ENCODE assay signal across 8 cellular contexts in the genomic region with DNA sequence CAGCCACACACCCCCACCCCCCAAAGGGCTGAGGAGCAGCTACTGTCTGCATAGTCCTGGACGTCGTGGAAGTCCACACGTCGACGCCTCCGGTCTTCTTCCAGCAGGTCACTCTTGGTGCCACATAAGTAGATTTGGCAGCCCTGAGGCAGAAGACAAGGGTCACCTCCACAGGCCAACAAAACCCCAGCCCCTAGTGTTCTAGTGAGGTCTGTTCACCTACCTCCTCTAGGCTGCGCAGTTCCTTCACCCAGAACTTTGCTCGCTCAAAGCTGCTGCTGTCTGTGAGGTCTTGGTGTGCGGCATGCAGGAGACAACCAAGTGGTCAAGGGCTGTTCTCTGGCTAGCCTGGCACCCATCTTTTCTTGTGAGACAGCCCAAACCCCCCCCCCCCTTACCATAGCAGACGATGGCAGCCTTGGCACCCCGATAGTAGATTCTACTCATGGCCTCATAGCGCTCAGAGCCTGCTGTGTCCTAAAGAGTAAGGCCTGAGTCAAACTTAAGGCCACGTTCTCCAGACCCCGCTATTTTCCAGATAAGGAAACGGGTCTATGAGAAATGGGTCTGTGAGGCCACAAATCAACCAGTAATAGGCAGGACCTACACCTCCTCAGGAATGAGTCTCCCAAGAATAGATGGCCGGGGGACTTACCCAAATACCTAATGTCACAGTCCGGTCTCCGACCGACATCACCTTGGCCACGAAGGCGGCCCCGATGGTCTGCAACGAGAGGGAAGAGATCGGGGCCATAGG. TPM values are rescaled to one million over a fixed set of nuclear protein-coding genes. Genes with fewer than 3 reads are reported as not detected.
DNase-seq lines count a peak whose midpoint lies in the region; ATAC-seq and TF ChIP-seq lines count a peak whose summit lies in the region.

No MANE protein-coding gene starts in this region.

- TF ChIP-seq CTCF in BJ (IDR thresholded peaks at IDR 0.05; ENCODE audit: insufficient read depth, low read depth, low read length) (peak; percentile 30; the same call in 1 of the 2 replicates), adrenal gland (IDR thresholded peaks at IDR 0.05) (no peak), tibial artery (IDR thresholded peaks at IDR 0.05) (no peak)

- H3K9me3 ChIP-seq in HUES6 (ENCODE audit: control insufficient read depth, insufficient read depth, low read depth, low read length): no peaks in the 10 kb centered on the region
- H3K9me3 ChIP-seq in adrenal gland (replicated peaks in 1 of 3): no peaks in the 10 kb centered on the region
- no peaks in the 10 kb centered on the region for H3K9me3 ChIP-seq in tibial artery

- DNase-seq in BJ (ENCODE audit: low read depth) (no peak), adrenal gland (no peak), kidney tubule cell (ENCODE audit: low spot score) (peak; percentile 22), tibial artery (no peak)

- POLR2A ChIA-PET in BJ (lab: Charles Lee): no interaction called here

- H3K36me3 ChIP-seq in BJ (ENCODE audit: control insufficient read depth, insufficient read depth, low read length) (peaks cover 16% of the 10 kb centered on the region), HUES6 (ENCODE audit: control insufficient read depth, insufficient read depth, low read length) (peaks cover 46% of the 10 kb centered on the region), adrenal gland (replicated peaks in 1 of 2) (peaks cover 0 to 31% of the 10 kb centered on the region in 2 donors), tibial artery (peaks cover 0 to 24% (median 20%) of the 10 kb centered on the region in 3 donors)

- H3K27me3 ChIP-seq in BJ (ENCODE audit: control insufficient read depth, insufficient read depth, low read length) (no peaks in the 10 kb centered on the region), HUES6 (ENCODE audit: control insufficient read depth, insufficient read depth, low read length) (no peaks in the 10 kb centered on the region), adrenal gland (no peaks in the 10 kb centered on the region), tibial artery (no peaks in the 10 kb centered on the region)

- CTCF ChIA-PET in BJ (lab: Yijun Ruan, JAX): interaction anchor here (1.1 to 10.3 kb wide), 4 partner anchors 8 to 190 kb away, joined by 3 to 84 read pairs (median 5); no protein-coding TSS in a partner anchor

- peak overlapping the region; percentile 71 for H3K4me3 ChIP-seq in BJ (ENCODE audit: low read depth, low read length)
- H3K4me3 ChIP-seq in HUES6 (ENCODE audit: low read depth, low read length): peak overlapping the region; percentile 97
- H3K4me3 ChIP-seq in adrenal gland: peak overlapping the region in 2 of 4 donors; percentile 91 to 96
- H3K4me3 ChIP-seq in tibial artery: peak overlapping the region; percentile 81 to 95

- 36 to 56% (median 41%) methylated on average over 15 to 24 of the region's 24 CpGs for WGBS in adrenal gland, 4 donors

- intact Hi-C loops in adrenal gland (cut with DNase I): loop anchor here in 1 of 2 donors (10.0 kb wide), 1 partner anchor 168 kb away; the partner anchor contains the start of gene NSD1
- intact Hi-C loops in tibial artery (cut with DNase I; ENCODE audit: low total_unique reads): loop anchor here (10.0 kb wide), 1 partner anchor 188 kb away; no protein-coding TSS in a partner anchor

- H3K4me1 ChIP-seq in HUES6 (ENCODE audit: control insufficient read depth, insufficient read depth, low read length): peaks cover 29% of the 10 kb centered on the region
- H3K4me1 ChIP-seq in adrenal gland (replicated peaks in 1 of 2): peaks cover 24 to 39% of the 10 kb centered on the region in 2 donors
- H3K4me1 ChIP-seq in tibial artery: peaks cover 0 to 52% (median 33%) of the 10 kb centered on the region in 4 donors

- ATAC-seq in HG03039 (IDR thresholded peaks at IDR 0.05; ENCODE audit: unreplicated experiment) (no peak), GM18505 (IDR thresholded peaks at IDR 0.05; ENCODE audit: unreplicated experiment) (no peak), HG03159 (IDR thresholded peaks at IDR 0.05; ENCODE audit: unreplicated experiment) (no peak)

- H3K27ac ChIP-seq in HUES6 (ENCODE audit: low read depth, low read length) (no peak overlapping the region; the same call in 1 of the 2 replicates), adrenal gland (peak overlapping the region in 3 of 5 donors; percentile 69 to 89 (median 77)), tibial artery (peak overlapping the region; percentile 81 to 88)

- H3K9ac ChIP-seq in HUES6 (ENCODE audit: low read length): peak overlapping the region; percentile 92

- TF ChIP-seq POLR2A in adrenal gland (IDR thresholded peaks at IDR 0.05) (no peak), GM18505 (IDR thresholded peaks at IDR 0.05; ENCODE audit: borderline replicate concordance, extremely low read depth, insufficient read depth, insufficient read length) (no peak)

RNA-seq across cellular contexts. Expression of gene RAB24, which starts 1.0 kb away (rescaled TPM):
- polyA plus RNA-seq in BJ (2011; rRNA removed) (39.7 and 54.7 TPM in 2 replicates), adrenal gland (100 to 1,000 TPM in 1 of 3 donors, 10 to 100 TPM in 2; 29.4 to 134 (median 95.2) TPM)
- 8.6 and 11.1 TPM in 2 replicates for polyA minus RNA-seq in BJ (2011; rRNA and poly(A)+ RNA removed)
- 10 to 100 TPM; 36.9 to 72.6 (median 51.6) TPM for total RNA-seq in adrenal gland

RNA-seq across cellular contexts. Expression of gene PRELID1, which starts 1.1 kb away (rescaled TPM):
- 182 and 245 TPM in 2 replicates for polyA plus RNA-seq in BJ (2011; rRNA removed)
- polyA minus RNA-seq in BJ (2011; rRNA and poly(A)+ RNA removed): 60.4 and 99.3 TPM in 2 replicates
- total RNA-seq in adrenal gland: 100 to 1,000 TPM in 3 of 8 donors, 10 to 100 TPM in 5; 52.3 to 164 (median 97.4) TPM
- polyA plus RNA-seq in adrenal gland: 100 to 1,000 TPM; 175 to 217 (median 178) TPM

RNA-seq across cellular contexts. Expression of gene MXD3, which starts 9.2 kb away (rescaled TPM):
- polyA plus RNA-seq in BJ (2011; rRNA removed) (11.8 and 18.1 TPM in 2 replicates), adrenal gland (10 to 100 TPM in 2 of 3 donors, under 1 TPM in 1; 0.16 to 42.6 (median 26.2) TPM)
- polyA minus RNA-seq in BJ (2011; rRNA and poly(A)+ RNA removed): 4.2 and 5.2 TPM in 2 replicates
- 1 to 10 TPM in 7 of 8 donors, under 1 TPM in 1; 0.85 to 7.5 (median 3.0) TPM for total RNA-seq in adrenal gland

RNA-seq across cellular contexts. Expression of gene LMAN2, which starts 48.9 kb away (rescaled TPM):
- polyA plus RNA-seq in BJ (2011; rRNA removed) (228 and 248 TPM in 2 replicates), adrenal gland (100 to 1,000 TPM in 1 of 3 donors, 10 to 100 TPM in 2; 85.7 to 147 (median 97.4) TPM)
- polyA minus RNA-seq in BJ (2011; rRNA and poly(A)+ RNA removed): 185 and 254 TPM in 2 replicates
- total RNA-seq in adrenal gland: 100 to 1,000 TPM; 109 to 398 (median 164) TPM

RNA-seq across cellular contexts. Expression of gene RGS14, which starts 55.2 kb away (rescaled TPM):
- 4.1 and 6.0 TPM in 2 replicates for polyA plus RNA-seq in BJ (2011; rRNA removed)
- polyA minus RNA-seq in BJ (2011; rRNA and poly(A)+ RNA removed): 3.0 and 3.8 TPM in 2 replicates
- total RNA-seq in adrenal gland: 10 to 100 TPM in 6 of 8 donors, 1 to 10 TPM in 2; 4.4 to 36.3 (median 15.5) TPM
- polyA plus RNA-seq in adrenal gland: 10 to 100 TPM in 2 of 3 donors, 1 to 10 TPM in 1; 2.3 to 19.8 (median 18.5) TPM
